In the genomic region with DNA sequence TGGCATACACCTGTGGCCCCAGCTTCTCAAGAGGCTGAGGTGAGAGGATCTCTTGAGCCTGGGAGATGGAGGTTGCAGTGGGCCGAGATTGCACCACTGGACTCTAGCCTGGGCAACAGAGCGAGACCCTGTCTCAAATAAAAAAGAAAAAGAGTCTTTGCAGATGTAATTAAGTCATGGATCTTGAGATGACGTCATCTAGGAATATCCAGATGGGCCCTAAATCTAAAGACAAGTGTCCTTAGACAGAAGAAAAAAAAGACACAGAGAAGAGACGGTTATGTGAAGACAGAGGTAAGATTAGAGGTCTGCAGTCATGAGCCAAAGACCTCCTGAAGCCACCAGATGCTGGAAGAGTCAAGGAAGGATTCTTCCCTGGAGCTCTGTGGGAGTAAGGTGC, we compare ENCODE assay signal across 30 cellular contexts.
"Had no signal": no experiment of that assay in that cellular context is flagged by ENCODE, and none has a peak within 500 bp of the region (broad histone marks: within the 10 kb centered on the region; RNA-seq: fewer than 3 reads in every experiment).

No MANE protein-coding gene starts in this region.

- H3K36me3 ChIP-seq: adrenal gland, esophagus squamous epithelium, gastroesophageal sphincter, heart right ventricle had no signal

- H3K9me3 ChIP-seq: adrenal gland, body of pancreas, esophagus squamous epithelium, gastroesophageal sphincter, heart right ventricle had no signal

- FAIRE-seq: colon, endothelial cell of umbilical vein had no signal

- DNase-seq: activated CD4-positive, alpha-beta memory T cell treated with anti-CD3 and anti-CD28 coated beads for 36 hours; activated CD4-positive, alpha-beta T cell treated with anti-CD3 and anti-CD28 coated beads for 36 hours; activated CD4-positive, alpha-beta T cell treated with anti-CD3 and anti-CD28 coated beads, Interleukin-2, amount 10 ng/mL, durations not matched to agents 24 days and 14 days; activated CD4-positive, CD25-positive, alpha-beta regulatory T cell; activated CD4-positive, CD25-positive, alpha-beta regulatory T cell treated with anti-CD3 and anti-CD28 coated beads, Interleukin-2, amount 50 U/mL, for 72 hours; activated CD8-positive, alpha-beta memory T cell treated with anti-CD3 and anti-CD28 coated beads, Interleukin-2, amount 10 ng/mL, durations not matched to agents 7 days and 5 days; activated CD8-positive, alpha-beta memory T cell treated with anti-CD3 and anti-CD28 coated beads, Interleukin-2, amount 50 U/mL, for 4 hours; activated CD8-positive, alpha-beta T cell treated with anti-CD3 and anti-CD28 coated beads, Interleukin-2, amount 10 ng/mL, durations not matched to agents 7 days and 5 days; activated effector memory CD4-positive, alpha-beta T cell treated with anti-CD3 and anti-CD28 coated beads, Interleukin-2, amount 50 U/mL, for 16 hours; activated naive CD4-positive, alpha-beta T cell treated with anti-CD3 and anti-CD28 coated beads for 36 hours; activated naive CD8-positive, alpha-beta T cell treated with anti-CD3 and anti-CD28 coated beads for 36 hours; activated naive CD8-positive, alpha-beta T cell treated with anti-CD3 and anti-CD28 coated beads, Interleukin-2, amount 50 U/mL, for 24 hours; activated T-cell treated with anti-CD3 and anti-CD28 coated beads, Interleukin-2, amount 50 U/mL, for 1 hour; activated T-cell treated with anti-CD3 and anti-CD28 coated beads, Interleukin-2, amount 50 U/mL, for 48 hours; amygdala; aorta; cortex of kidney; dermis blood vessel endothelial cell; effector CD4-positive, alpha-beta T cell; effector memory CD8-positive, alpha-beta T cell; esophagus squamous epithelium; foreskin melanocyte; heart right ventricle; T-helper 2 cell had no signal

- H3K4me3 ChIP-seq: adrenal gland, body of pancreas, esophagus squamous epithelium, gastroesophageal sphincter, heart right ventricle had no signal

- H3K27me3 ChIP-seq: adrenal gland, body of pancreas, esophagus squamous epithelium, gastroesophageal sphincter, heart right ventricle had no signal

- ATAC-seq: activated CD4-positive, alpha-beta T cell treated with anti-CD3 and anti-CD28 coated beads for 36 hours; activated CD8-positive, alpha-beta memory T cell treated with anti-CD3 and anti-CD28 coated beads, Interleukin-2, amount 10 ng/mL, durations not matched to agents 7 days and 5 days; activated CD8-positive, alpha-beta T cell treated with anti-CD3 and anti-CD28 coated beads, Interleukin-2, amount 10 ng/mL, durations not matched to agents 7 days and 5 days; activated naive CD8-positive, alpha-beta T cell treated with anti-CD3 and anti-CD28 coated beads, Interleukin-2, amount 50 U/mL, for 24 hours; body of pancreas; effector memory CD8-positive, alpha-beta T cell; gastroesophageal sphincter; heart right ventricle had no signal

- H3K4me1 ChIP-seq: adrenal gland had no signal

- H3K27ac ChIP-seq: adrenal gland, body of pancreas, epithelial cell of prostate, esophagus squamous epithelium, gastroesophageal sphincter, heart right ventricle had no signal
